Comparison of ENCODE assay signal across 1 cellular context in genomic region chr19:35775046-35775297, GRCh38.
TF ChIP-seq lines count a peak whose summit lies in the region.

No MANE protein-coding gene starts in this region.

TF ChIP-seq in SK-N-SH, 30 proteins besides CTCF, POLR2A, EP300 and RAD21 (continued from another document):
- TF ChIP-seq REST (IDR thresholded peaks at IDR 0.05; ENCODE audit: low read depth, low read length) (no peak), FOXJ3 (CRISPR knock-in tag; IDR thresholded peaks at IDR 0.05) (no peak), SIN3A (IDR thresholded peaks at IDR 0.05; ENCODE audit: borderline replicate concordance, low read depth, low read length) (no peak), MXI1 (IDR thresholded peaks at IDR 0.05; ENCODE audit: low read depth, low read length) (no peak), GATA2 (CRISPR knock-in tag; IDR thresholded peaks at IDR 0.05) (no peak), CHD2 (IDR thresholded peaks at IDR 0.05; ENCODE audit: low read length, partially characterized antibody) (no peak), GABPA (IDR thresholded peaks at IDR 0.05; ENCODE audit: low read depth) (no peak), USF1 (IDR thresholded peaks at IDR 0.05; ENCODE audit: borderline replicate concordance, low read depth) (no peak), USF2 (IDR thresholded peaks at IDR 0.05; ENCODE audit: borderline replicate concordance, low read depth, low read length) (no peak), NRF1 (IDR thresholded peaks at IDR 0.05; ENCODE audit: low read depth, low read length) (no peak), MAX (IDR thresholded peaks at IDR 0.05; ENCODE audit: low read depth) (no peak), TCF12 (IDR thresholded peaks at IDR 0.05) (no peak), ZBTB33 (IDR thresholded peaks at IDR 0.05; ENCODE audit: borderline replicate concordance, low read depth) (no peak), MEF2A (IDR thresholded peaks at IDR 0.05; ENCODE audit: borderline replicate concordance, low read depth) (no peak), RCOR1 (IDR thresholded peaks at IDR 0.05; ENCODE audit: low read length) (no peak), EZH2phosphoT487 (IDR thresholded peaks at IDR 0.05; ENCODE audit: borderline replicate concordance, low read depth) (no peak), NFIC (IDR thresholded peaks at IDR 0.05; ENCODE audit: borderline replicate concordance) (no peak)
TF ChIP-seq in SK-N-SH: peak in this region for 0.
